34 cellular contexts compared by ENCODE assay signal in genomic region chr13:51926528-51926885, GRCh38.
"Had no signal": no experiment of that assay in that cellular context is flagged by ENCODE, and none has a peak within 500 bp of the region (broad histone marks: within the 10 kb centered on the region; RNA-seq: fewer than 3 reads in every experiment).

No MANE protein-coding gene starts in this region.

- H3K27me3 ChIP-seq: MG63 had no signal

- DNase-seq: Karpas-422, Kasumi-1, MG63, MM.1S, MV-4-11, NCI-H1048, NCI-H1092, NCI-H1092 treated with DMSO at 0.1 percent for 48 hours, NCI-H1105, NCI-H1105 treated with DMSO at 0.1 percent for 48 hours, NCI-H1417, NCI-H1417 treated with DMSO at 0.1 percent for 48 hours, NCI-H1436, NCI-H1436 treated with DMSO at 0.1 percent for 48 hours, NCI-H1694, NCI-H1694 treated with DMSO at 0.1 percent for 48 hours, NCI-H187, NCI-H187 treated with DMSO at 0.1 percent for 48 hours, NCI-H1930, NCI-H2029, NCI-H2029 treated with DMSO at 0.1 percent for 48 hours, NCI-H2081, NCI-H2081 treated with DMSO at 0.1 percent for 48 hours, NCI-H2107, NCI-H2171, NCI-H2171 treated with DMSO at 0.1 percent for 48 hours, NCI-H2227 treated with DMSO at 0.1 percent for 48 hours, NCI-H226, NCI-H345, NCI-H446, NCI-H446 treated with DMSO at 0.1 percent for 48 hours, NCI-H510A, NCI-H510A treated with DMSO at 0.1 percent for 48 hours, NCI-H524 had no signal

- H3K4me3 ChIP-seq: MG63 had no signal

- H3K9me3 ChIP-seq: MG63 had no signal

- H3K36me3 ChIP-seq: MG63 had no signal
